1 cellular context compared by ENCODE assay signal in the genomic region with DNA sequence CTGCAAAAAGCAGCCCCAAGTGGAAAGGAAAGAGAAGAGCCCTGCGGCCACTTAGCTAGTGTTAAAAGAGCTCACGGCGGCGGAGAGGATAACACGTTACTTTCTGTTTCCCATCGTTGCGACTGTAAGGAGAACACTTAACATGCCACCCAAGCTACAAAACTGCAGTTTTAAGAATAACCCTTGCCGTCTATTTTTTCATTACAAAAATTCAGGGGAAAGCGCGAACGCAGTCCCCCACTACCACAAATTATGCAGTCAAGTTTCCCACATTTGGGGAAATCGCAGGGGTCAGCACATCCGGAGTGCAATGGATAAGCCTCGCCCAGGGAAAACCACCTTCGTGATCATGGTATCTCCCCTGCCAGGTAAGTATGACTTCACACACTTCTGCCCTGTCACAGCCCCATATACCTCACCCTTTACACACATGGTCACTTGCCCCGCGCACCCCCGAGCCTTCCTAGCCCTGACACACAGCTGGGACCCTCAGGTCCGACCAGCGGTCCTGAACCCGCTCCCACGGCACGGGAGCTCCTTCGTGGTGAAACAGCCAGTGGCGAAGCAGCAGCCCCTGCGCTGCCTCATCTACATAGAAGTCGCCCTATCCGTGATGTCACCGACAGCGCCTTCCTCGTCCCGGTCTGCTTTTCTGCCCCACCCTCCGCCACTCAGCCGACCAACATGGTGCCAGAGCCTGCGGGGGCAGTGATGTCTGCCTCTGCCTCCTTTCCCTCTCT.
TF ChIP-seq lines count a peak whose summit lies in the region.
"Not testable (repeated sequence)": the region's sequence is repeated elsewhere in the genome, so short reads cannot be mapped to it uniquely, and the experiment has no call there.

No MANE protein-coding gene starts in this region.

TF ChIP-seq in K562, 482 proteins besides CTCF, POLR2A, EP300 and RAD21 (continued from another document and continues in another):
- TF ChIP-seq, protein P1, sequence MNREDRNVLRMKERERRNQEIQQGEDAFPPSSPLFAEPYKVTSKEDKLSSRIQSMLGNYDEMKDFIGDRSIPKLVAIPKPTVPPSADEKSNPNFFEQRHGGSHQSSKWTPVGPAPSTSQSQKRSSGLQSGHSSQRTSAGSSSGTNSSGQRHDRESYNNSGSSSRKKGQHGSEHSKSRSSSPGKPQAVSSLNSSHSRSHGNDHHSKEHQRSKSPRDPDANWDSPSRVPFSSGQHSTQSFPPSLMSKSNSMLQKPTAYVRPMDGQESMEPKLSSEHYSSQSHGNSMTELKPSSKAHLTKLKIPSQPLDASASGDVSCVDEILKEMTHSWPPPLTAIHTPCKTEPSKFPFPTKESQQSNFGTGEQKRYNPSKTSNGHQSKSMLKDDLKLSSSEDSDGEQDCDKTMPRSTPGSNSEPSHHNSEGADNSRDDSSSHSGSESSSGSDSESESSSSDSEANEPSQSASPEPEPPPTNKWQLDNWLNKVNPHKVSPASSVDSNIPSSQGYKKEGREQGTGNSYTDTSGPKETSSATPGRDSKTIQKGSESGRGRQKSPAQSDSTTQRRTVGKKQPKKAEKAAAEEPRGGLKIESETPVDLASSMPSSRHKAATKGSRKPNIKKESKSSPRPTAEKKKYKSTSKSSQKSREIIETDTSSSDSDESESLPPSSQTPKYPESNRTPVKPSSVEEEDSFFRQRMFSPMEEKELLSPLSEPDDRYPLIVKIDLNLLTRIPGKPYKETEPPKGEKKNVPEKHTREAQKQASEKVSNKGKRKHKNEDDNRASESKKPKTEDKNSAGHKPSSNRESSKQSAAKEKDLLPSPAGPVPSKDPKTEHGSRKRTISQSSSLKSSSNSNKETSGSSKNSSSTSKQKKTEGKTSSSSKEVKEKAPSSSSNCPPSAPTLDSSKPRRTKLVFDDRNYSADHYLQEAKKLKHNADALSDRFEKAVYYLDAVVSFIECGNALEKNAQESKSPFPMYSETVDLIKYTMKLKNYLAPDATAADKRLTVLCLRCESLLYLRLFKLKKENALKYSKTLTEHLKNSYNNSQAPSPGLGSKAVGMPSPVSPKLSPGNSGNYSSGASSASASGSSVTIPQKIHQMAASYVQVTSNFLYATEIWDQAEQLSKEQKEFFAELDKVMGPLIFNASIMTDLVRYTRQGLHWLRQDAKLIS (CRISPR knock-in tag; IDR thresholded peaks at IDR 0.05) = peak; percentile 92
- TF ChIP-seq ZBTB17 (CRISPR knock-in tag; IDR thresholded peaks at IDR 0.05) (peak; percentile 91), POLR2G (IDR thresholded peaks at IDR 0.05; ENCODE audit: low read depth, low read length) (peak; percentile 65), HDAC2 (IDR thresholded peaks at IDR 0.05) (peak; percentile 45; the same call in 1 of the 2 replicates), ZNF717 (CRISPR knock-in tag; IDR thresholded peaks at IDR 0.05) (peak; percentile 96), HMG20B (CRISPR knock-in tag; IDR thresholded peaks at IDR 0.05) (peak; percentile 90), MYC (IDR thresholded peaks at IDR 0.05; ENCODE audit: low read depth, low read length) (peak; percentile 48; the same call in 1 of the 2 replicates), MYC (CRISPR knock-in tag; IDR thresholded peaks at IDR 0.05; ENCODE audit: borderline replicate concordance, low read depth) (0 out of 2 replicates have a peak, but pooled peaks have one; percentile 28), DACH1 (IDR thresholded peaks at IDR 0.05; ENCODE audit: partially characterized antibody) (peak; percentile 19), ETV1 (tag; conservative IDR thresholded peaks at IDR 0.05; ENCODE audit: low read depth) (peak; percentile 93), SRF (CRISPR knock-in tag; IDR thresholded peaks at IDR 0.05) (peak; percentile 67 to 88; a peak in 3 of 4 replicates), HNRNPLL (IDR thresholded peaks at IDR 0.05; ENCODE audit: low read depth, low read length, poor library complexity, severe bottlenecking) (peak; percentile 58), FOXA3 (CRISPR knock-in tag; conservative IDR thresholded peaks at IDR 0.05 in 1 of 2, IDR thresholded peaks at IDR 0.05 in 1 of 2) (peak in 1 of 2 experiments; percentile 50; a peak in 2 of 4 replicates), E2F3 (CRISPR knock-in tag; IDR thresholded peaks at IDR 0.05) (0 out of 2 replicates have a peak, but pooled peaks have one; percentile 23), ELF2 (CRISPR knock-in tag; IDR thresholded peaks at IDR 0.05) (peak; percentile 64; the same call in 1 of the 2 replicates), ZFP36 (IDR thresholded peaks at IDR 0.05; ENCODE audit: low read depth, low read length, partially characterized antibody) (peak; percentile 65), MXI1 (IDR thresholded peaks at IDR 0.05; ENCODE audit: low read depth, low read length) (peak; percentile 57; the same call in 1 of the 2 replicates), MEIS2 (IDR thresholded peaks at IDR 0.05; ENCODE audit: partially characterized antibody) (peak; percentile 18), TCF3 (CRISPR knock-in tag; IDR thresholded peaks at IDR 0.05) (peak; percentile 14; the same call in 1 of the 2 replicates), GATAD2A (IDR thresholded peaks at IDR 0.05) (peak; percentile 87), TOE1 (IDR thresholded peaks at IDR 0.05; ENCODE audit: borderline replicate concordance) (peak; percentile 85; the same call in 1 of the 2 replicates), RFX1 (IDR thresholded peaks at IDR 0.05) (peak; percentile 63), MAFG (tag; conservative IDR thresholded peaks at IDR 0.05) (peak; percentile 69), ZNF3 (CRISPR knock-in tag; IDR thresholded peaks at IDR 0.05) (peak; percentile 73; the same call in 1 of the 2 replicates), MAFF (IDR thresholded peaks at IDR 0.05; ENCODE audit: low read length) (peak; percentile 76), CC2D1A (IDR thresholded peaks at IDR 0.05) (peak; percentile 22; the same call in 1 of the 2 replicates), FOXK1 (CRISPR knock-in tag; IDR thresholded peaks at IDR 0.05; ENCODE audit: borderline replicate concordance) (peak; percentile 68; the same call in 1 of the 2 replicates), HOXB6 (CRISPR knock-in tag; IDR thresholded peaks at IDR 0.05; ENCODE audit: borderline replicate concordance) (peak; percentile 80; the same call in 1 of the 2 replicates), GTF2A2 (tag; IDR thresholded peaks at IDR 0.05) (peak; percentile 80), ZNF174 (CRISPR knock-in tag; IDR thresholded peaks at IDR 0.05) (peak; percentile 92), ZFPM2 (CRISPR knock-in tag; IDR thresholded peaks at IDR 0.05) (peak; percentile 81; the same call in 1 of the 2 replicates), HLTF (IDR thresholded peaks at IDR 0.05) (peak; percentile 91), NONO (IDR thresholded peaks at IDR 0.05; ENCODE audit: low read depth in 2 of 2, low read length in 1 of 2) (peak; percentile 91 to 95), CXXC5 (CRISPR knock-in tag; IDR thresholded peaks at IDR 0.05) (peak; percentile 89), CSDE1 (IDR thresholded peaks at IDR 0.05) (peak in 1 of 2 experiments; percentile 99; a peak in 2 of 4 replicates), CHD2 (IDR thresholded peaks at IDR 0.05; ENCODE audit: low read depth, low read length) (peak; percentile 64; the same call in 1 of the 2 replicates), EP400 (IDR thresholded peaks at IDR 0.05) (peak; percentile 57), ZNF436 (CRISPR knock-in tag; IDR thresholded peaks at IDR 0.05) (peak; percentile 90), ASH1L (IDR thresholded peaks at IDR 0.05; ENCODE audit: borderline replicate concordance, low read depth, partially characterized antibody) (peak; percentile 77)
- TF ChIP-seq, protein P2, sequence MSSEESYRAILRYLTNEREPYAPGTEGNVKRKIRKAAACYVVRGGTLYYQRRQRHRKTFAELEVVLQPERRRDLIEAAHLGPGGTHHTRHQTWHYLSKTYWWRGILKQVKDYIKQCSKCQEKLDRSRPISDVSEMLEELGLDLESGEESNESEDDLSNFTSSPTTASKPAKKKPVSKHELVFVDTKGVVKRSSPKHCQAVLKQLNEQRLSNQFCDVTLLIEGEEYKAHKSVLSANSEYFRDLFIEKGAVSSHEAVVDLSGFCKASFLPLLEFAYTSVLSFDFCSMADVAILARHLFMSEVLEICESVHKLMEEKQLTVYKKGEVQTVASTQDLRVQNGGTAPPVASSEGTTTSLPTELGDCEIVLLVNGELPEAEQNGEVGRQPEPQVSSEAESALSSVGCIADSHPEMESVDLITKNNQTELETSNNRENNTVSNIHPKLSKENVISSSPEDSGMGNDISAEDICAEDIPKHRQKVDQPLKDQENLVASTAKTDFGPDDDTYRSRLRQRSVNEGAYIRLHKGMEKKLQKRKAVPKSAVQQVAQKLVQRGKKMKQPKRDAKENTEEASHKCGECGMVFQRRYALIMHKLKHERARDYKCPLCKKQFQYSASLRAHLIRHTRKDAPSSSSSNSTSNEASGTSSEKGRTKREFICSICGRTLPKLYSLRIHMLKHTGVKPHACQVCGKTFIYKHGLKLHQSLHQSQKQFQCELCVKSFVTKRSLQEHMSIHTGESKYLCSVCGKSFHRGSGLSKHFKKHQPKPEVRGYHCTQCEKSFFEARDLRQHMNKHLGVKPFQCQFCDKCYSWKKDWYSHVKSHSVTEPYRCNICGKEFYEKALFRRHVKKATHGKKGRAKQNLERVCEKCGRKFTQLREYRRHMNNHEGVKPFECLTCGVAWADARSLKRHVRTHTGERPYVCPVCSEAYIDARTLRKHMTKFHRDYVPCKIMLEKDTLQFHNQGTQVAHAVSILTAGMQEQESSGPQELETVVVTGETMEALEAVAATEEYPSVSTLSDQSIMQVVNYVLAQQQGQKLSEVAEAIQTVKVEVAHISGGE (CRISPR knock-in tag; IDR thresholded peaks at IDR 0.05) = peak in 2 of 3 experiments; percentile 58 to 62; a peak in 2 of 6 replicates
- TF ChIP-seq, protein P3, sequence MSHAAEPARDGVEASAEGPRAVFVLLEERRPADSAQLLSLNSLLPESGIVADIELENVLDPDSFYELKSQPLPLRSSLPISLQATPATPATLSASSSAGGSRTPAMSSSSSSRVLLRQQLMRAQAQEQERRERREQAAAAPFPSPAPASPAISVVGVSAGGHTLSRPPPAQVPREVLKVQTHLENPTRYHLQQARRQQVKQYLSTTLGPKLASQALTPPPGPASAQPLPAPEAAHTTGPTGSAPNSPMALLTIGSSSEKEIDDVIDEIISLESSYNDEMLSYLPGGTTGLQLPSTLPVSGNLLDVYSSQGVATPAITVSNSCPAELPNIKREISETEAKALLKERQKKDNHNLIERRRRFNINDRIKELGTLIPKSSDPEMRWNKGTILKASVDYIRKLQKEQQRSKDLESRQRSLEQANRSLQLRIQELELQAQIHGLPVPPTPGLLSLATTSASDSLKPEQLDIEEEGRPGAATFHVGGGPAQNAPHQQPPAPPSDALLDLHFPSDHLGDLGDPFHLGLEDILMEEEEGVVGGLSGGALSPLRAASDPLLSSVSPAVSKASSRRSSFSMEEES (CRISPR knock-in tag; IDR thresholded peaks at IDR 0.05) = peak; percentile 27
- TF ChIP-seq TOE1 (CRISPR knock-in tag; IDR thresholded peaks at IDR 0.05; ENCODE audit: borderline replicate concordance, low read depth) = not testable (repeated sequence)
- TF ChIP-seq, protein P4, sequence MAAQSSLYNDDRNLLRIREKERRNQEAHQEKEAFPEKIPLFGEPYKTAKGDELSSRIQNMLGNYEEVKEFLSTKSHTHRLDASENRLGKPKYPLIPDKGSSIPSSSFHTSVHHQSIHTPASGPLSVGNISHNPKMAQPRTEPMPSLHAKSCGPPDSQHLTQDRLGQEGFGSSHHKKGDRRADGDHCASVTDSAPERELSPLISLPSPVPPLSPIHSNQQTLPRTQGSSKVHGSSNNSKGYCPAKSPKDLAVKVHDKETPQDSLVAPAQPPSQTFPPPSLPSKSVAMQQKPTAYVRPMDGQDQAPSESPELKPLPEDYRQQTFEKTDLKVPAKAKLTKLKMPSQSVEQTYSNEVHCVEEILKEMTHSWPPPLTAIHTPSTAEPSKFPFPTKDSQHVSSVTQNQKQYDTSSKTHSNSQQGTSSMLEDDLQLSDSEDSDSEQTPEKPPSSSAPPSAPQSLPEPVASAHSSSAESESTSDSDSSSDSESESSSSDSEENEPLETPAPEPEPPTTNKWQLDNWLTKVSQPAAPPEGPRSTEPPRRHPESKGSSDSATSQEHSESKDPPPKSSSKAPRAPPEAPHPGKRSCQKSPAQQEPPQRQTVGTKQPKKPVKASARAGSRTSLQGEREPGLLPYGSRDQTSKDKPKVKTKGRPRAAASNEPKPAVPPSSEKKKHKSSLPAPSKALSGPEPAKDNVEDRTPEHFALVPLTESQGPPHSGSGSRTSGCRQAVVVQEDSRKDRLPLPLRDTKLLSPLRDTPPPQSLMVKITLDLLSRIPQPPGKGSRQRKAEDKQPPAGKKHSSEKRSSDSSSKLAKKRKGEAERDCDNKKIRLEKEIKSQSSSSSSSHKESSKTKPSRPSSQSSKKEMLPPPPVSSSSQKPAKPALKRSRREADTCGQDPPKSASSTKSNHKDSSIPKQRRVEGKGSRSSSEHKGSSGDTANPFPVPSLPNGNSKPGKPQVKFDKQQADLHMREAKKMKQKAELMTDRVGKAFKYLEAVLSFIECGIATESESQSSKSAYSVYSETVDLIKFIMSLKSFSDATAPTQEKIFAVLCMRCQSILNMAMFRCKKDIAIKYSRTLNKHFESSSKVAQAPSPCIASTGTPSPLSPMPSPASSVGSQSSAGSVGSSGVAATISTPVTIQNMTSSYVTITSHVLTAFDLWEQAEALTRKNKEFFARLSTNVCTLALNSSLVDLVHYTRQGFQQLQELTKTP (IDR thresholded peaks at IDR 0.05; ENCODE audit: low read depth in 1 of 2, partially characterized antibody in 2 of 2) = peak; percentile 81 to 96
- TF ChIP-seq, protein P5, sequence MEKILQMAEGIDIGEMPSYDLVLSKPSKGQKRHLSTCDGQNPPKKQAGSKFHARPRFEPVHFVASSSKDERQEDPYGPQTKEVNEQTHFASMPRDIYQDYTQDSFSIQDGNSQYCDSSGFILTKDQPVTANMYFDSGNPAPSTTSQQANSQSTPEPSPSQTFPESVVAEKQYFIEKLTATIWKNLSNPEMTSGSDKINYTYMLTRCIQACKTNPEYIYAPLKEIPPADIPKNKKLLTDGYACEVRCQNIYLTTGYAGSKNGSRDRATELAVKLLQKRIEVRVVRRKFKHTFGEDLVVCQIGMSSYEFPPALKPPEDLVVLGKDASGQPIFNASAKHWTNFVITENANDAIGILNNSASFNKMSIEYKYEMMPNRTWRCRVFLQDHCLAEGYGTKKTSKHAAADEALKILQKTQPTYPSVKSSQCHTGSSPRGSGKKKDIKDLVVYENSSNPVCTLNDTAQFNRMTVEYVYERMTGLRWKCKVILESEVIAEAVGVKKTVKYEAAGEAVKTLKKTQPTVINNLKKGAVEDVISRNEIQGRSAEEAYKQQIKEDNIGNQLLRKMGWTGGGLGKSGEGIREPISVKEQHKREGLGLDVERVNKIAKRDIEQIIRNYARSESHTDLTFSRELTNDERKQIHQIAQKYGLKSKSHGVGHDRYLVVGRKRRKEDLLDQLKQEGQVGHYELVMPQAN (IDR thresholded peaks at IDR 0.05; ENCODE audit: borderline replicate concordance) = peak; percentile 50; the same call in 1 of the 2 replicates
- TF ChIP-seq, protein P6, sequence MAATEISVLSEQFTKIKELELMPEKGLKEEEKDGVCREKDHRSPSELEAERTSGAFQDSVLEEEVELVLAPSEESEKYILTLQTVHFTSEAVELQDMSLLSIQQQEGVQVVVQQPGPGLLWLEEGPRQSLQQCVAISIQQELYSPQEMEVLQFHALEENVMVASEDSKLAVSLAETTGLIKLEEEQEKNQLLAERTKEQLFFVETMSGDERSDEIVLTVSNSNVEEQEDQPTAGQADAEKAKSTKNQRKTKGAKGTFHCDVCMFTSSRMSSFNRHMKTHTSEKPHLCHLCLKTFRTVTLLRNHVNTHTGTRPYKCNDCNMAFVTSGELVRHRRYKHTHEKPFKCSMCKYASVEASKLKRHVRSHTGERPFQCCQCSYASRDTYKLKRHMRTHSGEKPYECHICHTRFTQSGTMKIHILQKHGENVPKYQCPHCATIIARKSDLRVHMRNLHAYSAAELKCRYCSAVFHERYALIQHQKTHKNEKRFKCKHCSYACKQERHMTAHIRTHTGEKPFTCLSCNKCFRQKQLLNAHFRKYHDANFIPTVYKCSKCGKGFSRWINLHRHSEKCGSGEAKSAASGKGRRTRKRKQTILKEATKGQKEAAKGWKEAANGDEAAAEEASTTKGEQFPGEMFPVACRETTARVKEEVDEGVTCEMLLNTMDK (IDR thresholded peaks at IDR 0.05; ENCODE audit: borderline replicate concordance, insufficient read depth, low read depth, low read length, poor library complexity, severe bottlenecking) = peak; percentile 22
